ENCODE assay signal across 19 cellular contexts in genomic region chr13:19852766-19853165, GRCh38. TPM values are rescaled to one million over a fixed set of nuclear protein-coding genes. Genes with fewer than 3 reads are reported as not detected.
A peak's percentile ranks its signal among the peaks of the same experiment; 100 is the strongest.
DNase-seq lines count a peak whose midpoint lies in the region; ATAC-seq, FAIRE-seq and TF ChIP-seq lines count a peak whose summit lies in the region.
"Had no signal": no experiment of that assay in that cellular context is flagged by ENCODE, and none has a peak within 500 bp of the region (broad histone marks: within the 10 kb centered on the region; RNA-seq: fewer than 3 reads in every experiment).

No MANE protein-coding gene starts in this region.

- H2AFZ ChIP-seq in IMR-90 (replicated peaks; ENCODE audit: low read length, poor library complexity) (no peak overlapping the region), keratinocyte (ENCODE audit: control insufficient read depth, low read length) (no peak overlapping the region)

- no TSS peak for BruUV-seq in IMR-90 (replicated peaks; lab: Mats Ljungman, UMichigan)

- no peak overlapping the region for H4K8ac ChIP-seq in IMR-90 (ENCODE audit: low read depth in 2 of 2, low read length in 2 of 2)

- H3K4me1 ChIP-seq in IMR-90 (ENCODE audit: control insufficient read depth, insufficient read depth, low read length): no peaks in the 10 kb centered on the region; the same call in 1 of the 2 replicates
- peaks cover 4% of the 10 kb centered on the region for H3K4me1 ChIP-seq in keratinocyte (ENCODE audit: control insufficient read depth, extremely low read depth, insufficient read depth, low read length)
- H3K4me1 ChIP-seq: BLaER1 treated with 17β-estradiol and CSF1 and Interleukin-3, amounts not matched to agents 10 nM and 100 nM had no signal

- no peak for ATAC-seq in activated naive CD8-positive, alpha-beta T cell treated with anti-CD3 and anti-CD28 coated beads, Interleukin-2, amount 50 U/mL, for 24 hours
- ATAC-seq in IMR-90 (ENCODE audit: low read depth): no peak
- ATAC-seq: CD8-positive, alpha-beta T cell had no signal

- H2AK5ac ChIP-seq in IMR-90 (ENCODE audit: low read depth, low read length): no peak overlapping the region

- no peak overlapping the region for H3K27ac ChIP-seq in IMR-90 (ENCODE audit: insufficient read depth, low read length)
- peak overlapping the region; percentile 12 for H3K27ac ChIP-seq in keratinocyte (ENCODE audit: control insufficient read depth, insufficient read depth, low read length)
- H3K27ac ChIP-seq in caudate nucleus (ENCODE audit: low read depth, low read length): no peak overlapping the region
- H3K27ac ChIP-seq: BLaER1 treated with 17β-estradiol and CSF1 and Interleukin-3, amounts not matched to agents 10 nM and 100 nM; HL-60 had no signal

- peaks cover 30 to 44% of the 10 kb centered on the region in 2 experiments for H3K79me1 ChIP-seq in IMR-90 (ENCODE audit: low read depth in 1 of 2, low read length in 2 of 2)

- in situ Hi-C loops in IMR-90 (cut with MboI; ENCODE audit: low sequenced_read_pairs): no loop called here

- H3K56ac ChIP-seq in IMR-90 (ENCODE audit: extremely low read depth, insufficient read depth, low read length): no peak overlapping the region

- TF ChIP-seq POLR2A in IMR-90 (IDR thresholded peaks at IDR 0.05; ENCODE audit: low read depth, low read length): no peak

- no peak overlapping the region for H3K4me2 ChIP-seq in IMR-90 (ENCODE audit: low read depth, low read length)
- H3K4me2 ChIP-seq in keratinocyte (ENCODE audit: control insufficient read depth, extremely low read depth, insufficient read depth, low read depth, low read length): no peak overlapping the region
- H3K4me2 ChIP-seq: BLaER1 treated with 17β-estradiol and CSF1 and Interleukin-3, amounts not matched to agents 10 nM and 100 nM had no signal

- no peaks in the 10 kb centered on the region for H3K9me3 ChIP-seq in IMR-90 (ENCODE audit: control insufficient read depth, insufficient read depth, low read length)
- H3K9me3 ChIP-seq in keratinocyte (ENCODE audit: control insufficient read depth, low read depth, low read length): no peaks in the 10 kb centered on the region

- no peak overlapping the region for H2BK20ac ChIP-seq in IMR-90 (ENCODE audit: low read depth, low read length)

- H2AK9ac ChIP-seq in IMR-90 (replicated peaks; ENCODE audit: low read depth, low read length, poor library complexity): no peak overlapping the region

- H3K4me3 Mint-ChIP-seq in activated naive CD8-positive, alpha-beta T cell: no peak overlapping the region
- no peak overlapping the region for H3K4me3 Mint-ChIP-seq in activated naive CD8-positive, alpha-beta T cell treated with anti-CD3 and anti-CD28 coated beads, Interleukin-2, amount 50 U/mL, for 24 hours
- H3K4me3 Mint-ChIP-seq: B cell; CD8-positive, alpha-beta T cell had no signal

- H3K18ac ChIP-seq in IMR-90 (ENCODE audit: low read depth, low read length): no peak overlapping the region

- H3K4ac ChIP-seq in IMR-90 (ENCODE audit: low read depth, low read length): no peak overlapping the region

- H3K4me3 ChIP-seq in IMR-90 (ENCODE audit: insufficient read depth, low read depth, low read length) (no peak overlapping the region), keratinocyte (ENCODE audit: control insufficient read depth in 2 of 3, extremely low read depth in 1 of 3, insufficient read depth in 2 of 3, low read depth in 1 of 3, low read length in 3 of 3) (no peak overlapping the region)
- H3K4me3 ChIP-seq: BLaER1 treated with 17β-estradiol and CSF1 and Interleukin-3, amounts not matched to agents 10 nM and 100 nM had no signal

- H3K9ac ChIP-seq in IMR-90 (ENCODE audit: low read depth, low read length) (no peak overlapping the region), keratinocyte (ENCODE audit: control insufficient read depth, extremely low read depth, insufficient read depth, low read length) (no peak overlapping the region)
- H3K9ac ChIP-seq: BLaER1 treated with 17β-estradiol and CSF1 and Interleukin-3, amounts not matched to agents 10 nM and 100 nM had no signal

- H3K9me3 Mint-ChIP-seq in activated naive CD8-positive, alpha-beta T cell (ENCODE audit: low read depth): no peaks in the 10 kb centered on the region
- H3K9me3 Mint-ChIP-seq in activated naive CD8-positive, alpha-beta T cell treated with anti-CD3 and anti-CD28 coated beads, Interleukin-2, amount 50 U/mL, for 24 hours: peaks cover 4% of the 10 kb centered on the region
- H3K9me3 Mint-ChIP-seq: CD8-positive, alpha-beta T cell had no signal

- no peak overlapping the region for H4K91ac ChIP-seq in IMR-90 (ENCODE audit: insufficient read depth, low read depth, low read length)

- H3K36me3 ChIP-seq in IMR-90 (ENCODE audit: control insufficient read depth, insufficient read depth, low read length) (peaks cover 34% of the 10 kb centered on the region), keratinocyte (ENCODE audit: control insufficient read depth in 2 of 2, extremely low read depth in 1 of 2, insufficient read depth in 2 of 2, low read length in 2 of 2) (peaks cover 2 to 4% of the 10 kb centered on the region in 2 experiments)

- TF ChIP-seq CTCF in IMR-90 (conservative IDR thresholded peaks at IDR 0.05; ENCODE audit: low read depth, low read length): no peak
- no peak for TF ChIP-seq CTCF in keratinocyte (optimal IDR thresholded peaks at IDR 0.05 in 1 of 3, IDR thresholded peaks at IDR 0.05 in 1 of 3, conservative IDR thresholded peaks at IDR 0.05 in 1 of 3; ENCODE audit: extremely low read depth in 1 of 3, insufficient read depth in 2 of 3, low read length in 3 of 3)

- H3K27ac Mint-ChIP-seq in activated naive CD8-positive, alpha-beta T cell: peak overlapping the region; percentile 28
- no peak overlapping the region for H3K27ac Mint-ChIP-seq in activated naive CD8-positive, alpha-beta T cell treated with anti-CD3 and anti-CD28 coated beads, Interleukin-2, amount 50 U/mL, for 24 hours
- H3K27ac Mint-ChIP-seq: B cell; CD8-positive, alpha-beta T cell had no signal

- no peak overlapping the region for H3K14ac ChIP-seq in IMR-90 (replicated peaks; ENCODE audit: low read depth, low read length)

- H3K9me1 ChIP-seq in IMR-90 (ENCODE audit: insufficient read depth, low read length) (no peaks in the 10 kb centered on the region; the same call in 1 of the 2 replicates), keratinocyte (ENCODE audit: control insufficient read depth, extremely low read depth, insufficient read depth, low read length) (no peaks in the 10 kb centered on the region)

- intact Hi-C loops in IMR-90 (cut with micrococcal nuclease): no loop called here

- POLR2A ChIA-PET in IMR-90 (lab: Charles Lee; ENCODE audit: unreplicated experiment): no interaction called here

- H3K4me1 Mint-ChIP-seq in activated naive CD8-positive, alpha-beta T cell (ENCODE audit: low read depth): peaks cover 38% of the 10 kb centered on the region
- H3K4me1 Mint-ChIP-seq in activated naive CD8-positive, alpha-beta T cell treated with anti-CD3 and anti-CD28 coated beads, Interleukin-2, amount 50 U/mL, for 24 hours: peaks cover 23% of the 10 kb centered on the region

- peak overlapping the region; percentile 51; the same call in 1 of the 2 replicates for H3K23ac ChIP-seq in IMR-90 (ENCODE audit: low read depth, low read length)

- no peak overlapping the region for H2BK15ac ChIP-seq in IMR-90 (ENCODE audit: low read depth, low read length)

- CTCF ChIA-PET in IMR-90 (lab: Yijun Ruan, JAX): interaction anchor here (0.7 kb wide), 1 partner anchor 213 kb away, joined by 4 read pairs; no protein-coding TSS in a partner anchor

- H3K27me3 Mint-ChIP-seq in activated naive CD8-positive, alpha-beta T cell: no peaks in the 10 kb centered on the region
- no peaks in the 10 kb centered on the region for H3K27me3 Mint-ChIP-seq in activated naive CD8-positive, alpha-beta T cell treated with anti-CD3 and anti-CD28 coated beads, Interleukin-2, amount 50 U/mL, for 24 hours
- H3K27me3 Mint-ChIP-seq: B cell had no signal

- H2BK5ac ChIP-seq in IMR-90 (ENCODE audit: low read depth, low read length, poor library complexity, severe bottlenecking): no peak overlapping the region

- dilution Hi-C loops in IMR-90 (cut with HindIII; ENCODE audit: low sequenced_read_pairs, unreplicated experiment) (no loop called here), keratinocyte (cut with MboI; ENCODE audit: extremely low pct_ligation_motif_present, low sequenced_read_pairs) (no loop called here)

- H3K79me2 ChIP-seq in keratinocyte (ENCODE audit: control insufficient read depth, insufficient read depth, low read length): peaks cover 58% of the 10 kb centered on the region

- H4K20me1 ChIP-seq in IMR-90 (ENCODE audit: insufficient read depth, low read length) (peaks cover 16% of the 10 kb centered on the region), keratinocyte (ENCODE audit: control insufficient read depth, extremely low read depth, insufficient read depth, low read length) (no peaks in the 10 kb centered on the region)

- no peak for TF ChIP-seq RAD21 in IMR-90 (IDR thresholded peaks at IDR 0.05; ENCODE audit: low read length)

- WGBS in IMR-90 (ENCODE audit: extremely low coverage in 2 of 2, insufficient read length in 1 of 2), 2 experiments: no CpG with 5 or more reads among the region's 1 CpG

- FAIRE-seq in keratinocyte (lab: Jason Lieb, UNC): peak; percentile 39
- FAIRE-seq: GM12892, GM18507 had no signal

- H3K27me3 ChIP-seq in IMR-90 (ENCODE audit: control insufficient read depth, insufficient read depth, low read length): no peaks in the 10 kb centered on the region
- no peaks in the 10 kb centered on the region for H3K27me3 ChIP-seq in keratinocyte (ENCODE audit: control insufficient read depth, extremely low read depth, insufficient read depth, low read length)
- H3K27me3 ChIP-seq: BLaER1 treated with 17β-estradiol and CSF1 and Interleukin-3, amounts not matched to agents 10 nM and 100 nM had no signal

- no peak for DNase-seq in activated naive CD8-positive, alpha-beta T cell treated with anti-CD3 and anti-CD28 coated beads, Interleukin-2, amount 50 U/mL, for 24 hours
- DNase-seq in IMR-90: no peak
- DNase-seq in keratinocyte (ENCODE audit: low read depth, low spot score): no peak
- no peak for DNase-seq in caudate nucleus (lab: John Stamatoyannopoulos, UW)
- no peak for DNase-seq in DMS114 treated with DMSO at 0.1 percent for 48 hours (lab: John Stamatoyannopoulos, UW; ENCODE audit: unreplicated experiment)
- DNase-seq: Calu3; CD8-positive, alpha-beta T cell; DMS53; DND-41; GDM1; GOT3; H7; KBM-7 had no signal

- H3K36me3 Mint-ChIP-seq in activated naive CD8-positive, alpha-beta T cell: peaks cover 11% of the 10 kb centered on the region
- H3K36me3 Mint-ChIP-seq in activated naive CD8-positive, alpha-beta T cell treated with anti-CD3 and anti-CD28 coated beads, Interleukin-2, amount 50 U/mL, for 24 hours (ENCODE audit: low read depth): peaks cover 34% of the 10 kb centered on the region

- no peak overlapping the region for H4K5ac ChIP-seq in IMR-90 (ENCODE audit: low read depth, low read length)

- H2BK120ac ChIP-seq in IMR-90 (ENCODE audit: low read depth, low read length): no peak overlapping the region

RNA-seq across cellular contexts. Expression of gene ZMYM5, which starts 10.7 kb away (rescaled TPM):
- 10.2 and 13.6 TPM in 2 replicates for total RNA-seq in IMR-90 (2012; rRNA removed)
- polyA plus RNA-seq in IMR-90 (2012; rRNA removed) (5.2 and 7.0 TPM in 2 replicates), keratinocyte (9.0 to 15.4 TPM (median 10.9 TPM) in 3 replicates)
- 0.74 and 0.75 TPM in 2 replicates for polyA plus RNA-seq in IMR-90 (2012; cell fraction: cytosol; rRNA removed)
- 1.2 and 12.1 TPM in 2 replicates for polyA plus RNA-seq in IMR-90 (2012; cell fraction: nucleus; rRNA removed; ENCODE audit: low replicate concordance)
- polyA plus RNA-seq in keratinocyte (2011; ENCODE audit: low read depth): 42.8 TPM
- polyA plus RNA-seq in keratinocyte (2011; cell fraction: cytosol; rRNA removed): 6.3 and 13.7 TPM in 2 replicates
- polyA plus RNA-seq in keratinocyte (2011; cell fraction: nucleus; rRNA removed): 17.9 and 21.1 TPM in 2 replicates
- polyA plus RNA-seq in keratinocyte (2012; ENCODE audit: low replicate concordance): 7.8 and 11.8 TPM in 2 replicates
- 0.59 to 10.1 TPM (median 6.5 TPM) in 3 replicates for polyA minus RNA-seq in keratinocyte
- polyA minus RNA-seq in keratinocyte (2011; cell fraction: cytosol; rRNA and poly(A)+ RNA removed): 3.1 TPM
- 5.7 and 12.8 TPM in 2 replicates for polyA minus RNA-seq in keratinocyte (2011; cell fraction: nucleus; rRNA and poly(A)+ RNA removed)
